Comparison of ENCODE assay signal across 19 cellular contexts in the genomic region with DNA sequence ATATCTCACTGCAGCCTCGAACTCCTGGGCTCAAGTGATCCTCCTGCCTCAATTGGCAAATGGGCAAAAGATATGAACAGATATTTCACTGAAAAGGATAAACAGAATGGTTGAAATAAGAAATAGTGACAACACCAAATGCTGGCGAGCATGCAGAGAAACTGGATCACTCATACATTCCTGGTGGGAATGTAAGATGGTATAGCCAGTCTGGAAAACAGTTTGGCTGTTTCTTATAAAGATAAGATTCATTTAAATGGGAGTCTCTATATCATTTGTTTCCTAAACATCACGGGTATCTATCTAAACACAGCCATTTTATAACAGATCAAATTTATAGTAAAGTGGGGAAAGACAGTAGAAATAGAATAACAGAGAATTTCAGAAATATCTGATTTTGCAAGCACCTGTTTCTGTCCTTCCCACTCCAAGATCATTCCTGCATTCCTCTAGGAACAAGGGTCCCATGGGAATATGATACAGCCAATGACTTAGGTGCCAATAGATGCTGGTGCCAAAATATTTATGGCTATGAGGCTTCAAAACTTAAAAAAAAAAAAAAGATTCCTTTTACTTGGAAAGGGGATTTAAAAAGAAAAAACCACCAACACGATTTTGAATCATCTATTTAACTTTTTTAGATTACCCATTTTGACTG. TPM values are rescaled to one million over a fixed set of nuclear protein-coding genes. Genes with fewer than 3 reads are reported as not detected.
DNase-seq lines count a peak whose midpoint lies in the region; ATAC-seq and TF ChIP-seq lines count a peak whose summit lies in the region.
"Had no signal": no experiment of that assay in that cellular context is flagged by ENCODE, and none has a peak within 500 bp of the region (broad histone marks: within the 10 kb centered on the region; RNA-seq: fewer than 3 reads in every experiment).

No MANE protein-coding gene starts in this region.

- no peak overlapping the region for H3K27ac ChIP-seq in Panc1 (ENCODE audit: low read length)
- H3K27ac ChIP-seq: A549 had no signal

- CTCF ChIA-PET in Panc1 (lab: Charles Lee), result no interaction called here

- intact Hi-C loops in Panc1 (cut with micrococcal nuclease; ENCODE audit: unreplicated experiment) (no loop called here), cardiac septum (cut with DNase I) (no loop called here)

- H3K36me3 ChIP-seq in Panc1 (ENCODE audit: control insufficient read depth, insufficient read depth, low read length), result no peaks in the 10 kb centered on the region
- H3K36me3 ChIP-seq: HAP-1 had no signal

- POLR2A ChIA-PET in Panc1 (lab: Charles Lee), result no interaction called here

- in situ Hi-C loops in Panc1 (cut with HindIII; ENCODE audit: low pct_unique_long_range_greater_than_20kb, low sequenced_read_pairs), result no loop called here

- no peak for TF ChIP-seq CTCF in AG10803 (conservative IDR thresholded peaks at IDR 0.05; ENCODE audit: low read length)
- no peak for TF ChIP-seq CTCF in Panc1 (IDR thresholded peaks at IDR 0.05)
- no peak for TF ChIP-seq CTCF in fibroblast of the aortic adventitia (IDR thresholded peaks at IDR 0.05; ENCODE audit: insufficient read depth, low read length)

- H3K4me3 ChIP-seq in AG10803 (ENCODE audit: low read length) (no peak overlapping the region), Panc1 (ENCODE audit: low read depth in 2 of 2, low read length in 2 of 2) (no peak overlapping the region), fibroblast of the aortic adventitia (ENCODE audit: low read depth, low read length) (no peak overlapping the region)
- H3K4me3 ChIP-seq: A549, HAP-1 had no signal

- H3K9me3 ChIP-seq in Panc1 (ENCODE audit: control insufficient read depth, insufficient read depth, low read depth, low read length), result no peaks in the 10 kb centered on the region
- H3K9me3 ChIP-seq: A549, HAP-1 had no signal

- H3K27me3 ChIP-seq in Panc1 (ENCODE audit: control insufficient read depth, insufficient read depth, low read length), result no peaks in the 10 kb centered on the region

- ATAC-seq in Panc1, result no peak
- no peak for ATAC-seq in GM21367 (IDR thresholded peaks at IDR 0.05; ENCODE audit: unreplicated experiment)
- ATAC-seq: A549 had no signal

- BruUV-seq in Panc1 (replicated peaks; lab: Mats Ljungman, UMichigan), result TSS peak; percentile 28

- DNase-seq in AG10803 (ENCODE audit: low read depth) (peak; percentile 4), Panc1 (ENCODE audit: low read depth, low spot score) (no peak), fibroblast of the aortic adventitia (ENCODE audit: low read depth) (peak; percentile 37), cardiac septum (ENCODE audit: low spot score) (no peak)
- no peak for DNase-seq in stimulated activated CD4-positive, alpha-beta T cell treated with anti-CD3 and anti-CD28 coated beads, Interleukin-2, amount 100 ng/mL, for 48 hours
- DNase-seq: 8988T; ACHN; C1 segment of cervical spinal cord; Calu3; CD4-positive, alpha-beta memory T cell; COR-L47; DMS53; DMS79 treated with DMSO at 0.1 percent for 48 hours; GF-D8; GOT3; HFFc6 had no signal

- H3K4me1 ChIP-seq in Panc1 (ENCODE audit: control insufficient read depth, insufficient read depth, low read length), result no peaks in the 10 kb centered on the region
- H3K4me1 ChIP-seq: A549, HAP-1 had no signal

RNA-seq across cellular contexts. Expression of a gene that starts 9.9 kb away (rescaled TPM):
- total RNA-seq in Panc1 (2021; ENCODE audit: unreplicated experiment) (66.3 TPM), fibroblast of the aortic adventitia (ENCODE audit: low replicate concordance) (28.5 and 100 TPM in 2 replicates), cardiac septum (56.4 TPM)
- 23.9 TPM for polyA plus RNA-seq in Panc1 (2012; ENCODE audit: insufficient read length)

Comparison
In these comparisons a context has a peak if more than half of its experiments do, and no peak if none do; other contexts are left out.
1. DNase-seq: peak in AG10803 (single experiment) and fibroblast of the aortic adventitia (single experiment); none in Panc1 (single experiment), stimulated activated CD4-positive, alpha-beta T cell treated with anti-CD3 and anti-CD28 coated beads, Interleukin-2, amount 100 ng/mL, for 48 hours (0 of 2) and cardiac septum (single experiment).